17 cellular contexts compared by ENCODE assay signal in genomic region chr10:43208147-43209063, GRCh38. TPM values are rescaled to one million over a fixed set of nuclear protein-coding genes. Genes with fewer than 3 reads are reported as not detected.
A peak's percentile ranks its signal among the peaks of the same experiment; 100 is the strongest.
DNase-seq lines count a peak whose midpoint lies in the region; ATAC-seq and TF ChIP-seq lines count a peak whose summit lies in the region.
"Had no signal": no experiment of that assay in that cellular context is flagged by ENCODE, and none has a peak within 500 bp of the region (broad histone marks: within the 10 kb centered on the region; RNA-seq: fewer than 3 reads in every experiment).

No MANE protein-coding gene starts in this region.

- peaks cover 8 to 70% (median 54%) of the 10 kb centered on the region in 10 experiments for H3K4me1 ChIP-seq in BLaER1 treated with 17β-estradiol and CSF1 and Interleukin-3, amounts not matched to agents 10 nM and 100 nM
- H3K4me1 ChIP-seq in osteoblast (ENCODE audit: insufficient read depth, low read length) = no peaks in the 10 kb centered on the region

- no peaks in the 10 kb centered on the region for H3K36me3 ChIP-seq in BLaER1 treated with 17β-estradiol and CSF1 and Interleukin-3, amounts not matched to agents 10 nM and 100 nM
- H3K36me3 ChIP-seq in osteoblast (ENCODE audit: insufficient read depth, low read length) = no peaks in the 10 kb centered on the region
- H3K36me3 ChIP-seq in MG63 = no peaks in the 10 kb centered on the region
- H3K36me3 ChIP-seq: esophagus squamous epithelium had no signal

- DNase-seq in NCI-H69 (lab: John Stamatoyannopoulos, UW) (peak; percentile 29), ecto neural progenitor cell (ENCODE audit: low spot score) (peak; percentile 39), osteoblast (ENCODE audit: insufficient read length, low spot score, missing footprints) (peak; percentile 65), NCI-H2171 (lab: John Stamatoyannopoulos, UW) (no peak), MG63 (no peak)
- DNase-seq: activated CD4-positive, alpha-beta T cell treated with anti-CD3 and anti-CD28 coated beads, Interleukin-2, amount 50 U/mL, for 4 hours; esophagus squamous epithelium; naive B cell; NCI-H1048; NCI-H226; SW 1271 had no signal

- TF ChIP-seq CTCF in osteoblast (IDR thresholded peaks at IDR 0.05; ENCODE audit: extremely low read depth, low read depth, low read length) = no peak

- peaks cover 0 to 10% (median 0%) of the 10 kb centered on the region in 11 experiments; a peak in 3 of 22 replicates for H4K20me1 ChIP-seq in BLaER1 treated with 17β-estradiol and CSF1 and Interleukin-3, amounts not matched to agents 10 nM and 100 nM
- H4K20me1 ChIP-seq in osteoblast (ENCODE audit: insufficient read depth, low read length) = no peaks in the 10 kb centered on the region

- H3K27me3 ChIP-seq in BLaER1 treated with 17β-estradiol and CSF1 and Interleukin-3, amounts not matched to agents 10 nM and 100 nM = no peaks in the 10 kb centered on the region
- H3K27me3 ChIP-seq in osteoblast (ENCODE audit: insufficient read depth, low read length) = no peaks in the 10 kb centered on the region
- H3K27me3 ChIP-seq in MG63 = no peaks in the 10 kb centered on the region
- H3K27me3 ChIP-seq: esophagus squamous epithelium, hepatocyte had no signal

- no peak for ATAC-seq in GM19467 (IDR thresholded peaks at IDR 0.05; ENCODE audit: unreplicated experiment)
- ATAC-seq in GM18519 (IDR thresholded peaks at IDR 0.05; ENCODE audit: low FRiP score, unreplicated experiment) = no peak
- ATAC-seq: activated naive CD8-positive, alpha-beta T cell treated with anti-CD3 and anti-CD28 coated beads, Interleukin-2, amount 50 U/mL, for 24 hours; left colon had no signal

- H3K4me3 ChIP-seq in BLaER1 treated with 17β-estradiol and CSF1 and Interleukin-3, amounts not matched to agents 10 nM and 100 nM = no peak overlapping the region
- H3K4me3 ChIP-seq in osteoblast (ENCODE audit: insufficient read depth, low read length) = no peak overlapping the region
- no peak overlapping the region for H3K4me3 ChIP-seq in MG63
- H3K4me3 ChIP-seq: esophagus squamous epithelium, hepatocyte had no signal

- H3K9ac ChIP-seq in BLaER1 treated with 17β-estradiol and CSF1 and Interleukin-3, amounts not matched to agents 10 nM and 100 nM = no peak overlapping the region

- H3K27ac ChIP-seq in BLaER1 treated with 17β-estradiol and CSF1 and Interleukin-3, amounts not matched to agents 10 nM and 100 nM = no peak overlapping the region
- H3K27ac ChIP-seq in osteoblast (ENCODE audit: low read depth, low read length) = no peak overlapping the region
- H3K27ac ChIP-seq: esophagus squamous epithelium, hepatocyte had no signal

- no peak overlapping the region for H2AFZ ChIP-seq in osteoblast (ENCODE audit: low read length)
- H2AFZ ChIP-seq: hepatocyte had no signal

- H3K79me2 ChIP-seq in osteoblast (ENCODE audit: insufficient read depth, low read length) = no peaks in the 10 kb centered on the region
- H3K79me2 ChIP-seq: hepatocyte had no signal

- H3K4me2 ChIP-seq in BLaER1 treated with 17β-estradiol and CSF1 and Interleukin-3, amounts not matched to agents 10 nM and 100 nM = peak overlapping the region in 8 of 11 experiments; percentile 16 to 69 (median 53); a peak in 15 of 22 replicates
- H3K4me2 ChIP-seq in osteoblast (ENCODE audit: insufficient read depth, low read length) = no peak overlapping the region
- H3K4me2 ChIP-seq: hepatocyte had no signal

- no peaks in the 10 kb centered on the region for H3K9me3 ChIP-seq in BLaER1 treated with 17β-estradiol and CSF1 and Interleukin-3, amounts not matched to agents 10 nM and 100 nM (replicated peaks in 1 of 11)
- H3K9me3 ChIP-seq in osteoblast (ENCODE audit: low read depth, low read length) (no peaks in the 10 kb centered on the region), MG63 (no peaks in the 10 kb centered on the region)
- H3K9me3 ChIP-seq: esophagus squamous epithelium had no signal

RNA-seq across cellular contexts. Expression of gene RASGEF1A, which starts 58.5 kb away (rescaled TPM):
- total RNA-seq in osteoblast = 1.1 TPM in 1 of 2 replicates, not detected in the other
- 0.30 TPM in 1 of 2 replicates, not detected in the other for total RNA-seq in MG63 (2014; rRNA removed; shearing (Covaris generic); ENCODE audit: low replicate concordance)

Comparison
In these comparisons a context has a peak if more than half of its experiments do, and no peak if none do; other contexts are left out.
1. DNase-seq: peak in NCI-H69 (single experiment), ecto neural progenitor cell (single experiment) and osteoblast (single experiment); none in NCI-H2171 (single experiment) and MG63 (single experiment).